18 cellular contexts compared by ENCODE assay signal in the genomic region with DNA sequence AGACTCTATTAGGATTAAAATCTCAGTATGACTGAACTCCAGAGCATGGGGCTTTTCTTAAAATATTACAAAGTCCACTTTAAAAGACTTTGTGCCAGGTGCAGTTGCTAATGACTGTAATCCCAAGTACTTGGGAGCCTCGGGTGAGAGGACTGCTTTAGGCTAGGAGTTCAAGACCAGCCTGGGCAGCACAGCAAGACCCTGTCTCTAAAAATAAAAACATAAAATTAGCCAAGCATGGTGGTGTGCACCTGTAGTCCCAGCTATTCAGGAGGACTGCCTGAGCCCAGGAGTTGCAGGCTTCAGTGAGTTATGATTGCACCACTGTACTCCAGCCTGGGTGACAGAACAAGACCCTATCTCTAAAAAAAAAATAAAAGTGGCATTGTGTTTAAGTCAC.
"Had no signal": no experiment of that assay in that cellular context is flagged by ENCODE, and none has a peak within 500 bp of the region (broad histone marks: within the 10 kb centered on the region; RNA-seq: fewer than 3 reads in every experiment).

No MANE protein-coding gene starts in this region.

- H3K27me3 ChIP-seq: esophagus muscularis mucosa, right lobe of liver, transverse colon had no signal

- H3K4me3 ChIP-seq: esophagus muscularis mucosa, right lobe of liver, skin epidermis, transverse colon had no signal

- H2AFZ ChIP-seq: parathyroid adenoma had no signal

- H3K27ac ChIP-seq: parathyroid adenoma, right lobe of liver, skin epidermis, transverse colon had no signal

- DNase-seq: activated CD4-positive, alpha-beta T cell treated with anti-CD3 and anti-CD28 coated beads for 36 hours; activated CD4-positive, alpha-beta T cell treated with anti-CD3 and anti-CD28 coated beads, Interleukin-2, amount 50 U/mL, for 4 hours; activated CD8-positive, alpha-beta memory T cell treated with anti-CD3 and anti-CD28 coated beads for 24 hours; activated CD8-positive, alpha-beta memory T cell treated with anti-CD3 and anti-CD28 coated beads, Interleukin-2, amount 50 U/mL, for 4 hours; activated naive CD4-positive, alpha-beta T cell; activated T-cell treated with anti-CD3 and anti-CD28 coated beads, Interleukin-2, amount 50 U/mL, for 24 hours; effector memory CD8-positive, alpha-beta T cell; nephron progenitor cell; right lobe of liver; stimulated activated CD4-positive, alpha-beta T cell treated with anti-CD3 and anti-CD28 coated beads, Interleukin-1b, Interleukin-23, amount 100 ng/mL, for 48 hours; T-helper 1 cell; transverse colon had no signal

- ATAC-seq: activated CD4-positive, alpha-beta T cell treated with anti-CD3 and anti-CD28 coated beads for 36 hours; effector memory CD8-positive, alpha-beta T cell had no signal

- H3K36me3 ChIP-seq: esophagus muscularis mucosa, right lobe of liver, transverse colon had no signal

- H3K9ac ChIP-seq: parathyroid adenoma had no signal

- H3K9me3 ChIP-seq: esophagus muscularis mucosa, right lobe of liver, transverse colon had no signal

- FAIRE-seq: frontal cortex, TTC549, urothelium cell line had no signal
